Comparison of ENCODE assay signal across 20 cellular contexts in the genomic region with DNA sequence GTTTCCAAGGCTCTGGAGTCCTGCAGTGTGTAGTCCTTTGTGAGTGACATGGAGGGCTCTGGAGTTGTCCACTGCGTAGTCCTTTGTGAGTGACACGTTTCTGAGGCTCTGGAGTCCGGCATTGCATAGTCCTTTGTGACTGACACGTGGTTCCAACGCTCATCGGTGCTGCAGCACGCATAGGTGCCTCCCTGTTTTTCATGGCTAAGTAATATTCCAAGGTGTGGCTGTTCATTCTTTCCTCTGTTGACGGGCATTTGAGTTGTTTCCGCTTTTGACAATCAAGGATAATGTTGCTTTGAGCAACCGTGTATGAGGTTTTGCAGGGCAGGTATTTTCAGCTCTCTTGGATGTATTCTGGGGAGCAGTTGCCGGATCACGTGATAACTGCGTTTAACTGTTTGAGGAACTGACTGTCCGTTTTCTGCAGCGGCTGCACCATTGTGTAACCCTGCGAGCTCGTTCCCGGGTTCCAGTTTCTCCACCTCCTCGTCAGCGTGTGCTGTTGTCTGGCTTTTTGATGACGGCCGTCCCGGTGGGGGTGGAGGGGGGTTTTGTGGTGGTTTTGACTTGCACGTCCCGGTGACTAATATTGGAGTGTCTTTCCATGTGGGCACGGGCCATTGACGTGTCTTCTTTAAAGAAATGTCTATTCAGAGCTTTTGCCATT. TPM values are rescaled to one million over a fixed set of nuclear protein-coding genes. Genes with fewer than 3 reads are reported as not detected.
DNase-seq lines count a peak whose midpoint lies in the region; ATAC-seq, FAIRE-seq and TF ChIP-seq lines count a peak whose summit lies in the region.
"Had no signal": no experiment of that assay in that cellular context is flagged by ENCODE, and none has a peak within 500 bp of the region (broad histone marks: within the 10 kb centered on the region; RNA-seq: fewer than 3 reads in every experiment).

No MANE protein-coding gene starts in this region.

- no TSS peak for BruUV-seq in HepG2 (replicated peaks; lab: Mats Ljungman, UMichigan)

- H3K9me3 Mint-ChIP-seq in stimulated activated naive CD8-positive, alpha-beta T cell treated with anti-CD3 and anti-CD28 coated beads, Interleukin-15, amount 100 ng/mL, for 72 hours: no peaks in the 10 kb centered on the region
- H3K9me3 Mint-ChIP-seq: H9 had no signal

- no peak overlapping the region for H3K4me3 ChIP-seq in liver (ENCODE audit: low read depth in 1 of 3, low read length in 3 of 3)
- no peak overlapping the region for H3K4me3 ChIP-seq in HepG2 (replicated peaks in 1 of 3; ENCODE audit: insufficient read depth in 1 of 3, low read depth in 2 of 3, low read length in 3 of 3)
- H3K4me3 ChIP-seq in ascending aorta: no peak overlapping the region
- H3K4me3 ChIP-seq: BLaER1 had no signal

- H3K4me3 Mint-ChIP-seq in stimulated activated naive CD8-positive, alpha-beta T cell treated with anti-CD3 and anti-CD28 coated beads, Interleukin-15, amount 100 ng/mL, for 72 hours: no peak overlapping the region
- H3K4me3 Mint-ChIP-seq: H9 had no signal

- H3K27ac ChIP-seq in liver (ENCODE audit: low read depth in 1 of 2, low read length in 2 of 2): peak overlapping the region; percentile 77 to 87
- no peak overlapping the region for H3K27ac ChIP-seq in HepG2 (ENCODE audit: extremely low read length, insufficient read depth, low read length)
- H3K27ac ChIP-seq in ascending aorta: no peak overlapping the region
- H3K27ac ChIP-seq: BLaER1, KMS-11 had no signal

- WGBS in liver: 92% methylated on average over 27 of the region's 27 CpGs
- WGBS in HepG2 (ENCODE audit: low lambda C conversion rate): 96% methylated on average over 27 of the region's 27 CpGs

- H3K9ac ChIP-seq in liver (ENCODE audit: low read depth in 1 of 2, low read length in 2 of 2) (no peak overlapping the region), HepG2 (ENCODE audit: insufficient read depth, low read depth, low read length) (no peak overlapping the region)
- H3K9ac ChIP-seq: BLaER1, KMS-11 had no signal

- FAIRE-seq in HepG2 (lab: Jason Lieb, UNC): no peak

- in situ Hi-C loops in HepG2 (cut with HindIII; ENCODE audit: extremely low pct_ligation_motif_present, low pct_unique_long_range_greater_than_20kb): no loop called here

- TF ChIP-seq CTCF in liver (IDR thresholded peaks at IDR 0.05; ENCODE audit: low read depth, low read length, missing input control): no peak
- no peak for TF ChIP-seq CTCF in HepG2 (CRISPR knock-in tag; IDR thresholded peaks at IDR 0.05)
- TF ChIP-seq CTCF in ascending aorta (IDR thresholded peaks at IDR 0.05): no peak

- H3K36me3 ChIP-seq in liver (ENCODE audit: control insufficient read depth in 4 of 4, insufficient read depth in 3 of 4, low read depth in 1 of 4, low read length in 3 of 4) (peaks cover 5 to 29% (median 10%) of the 10 kb centered on the region in 4 donors), HepG2 (replicated peaks in 1 of 2; ENCODE audit: control insufficient read depth in 1 of 2, insufficient read depth in 2 of 2, low read length in 2 of 2) (peaks cover 11 to 52% of the 10 kb centered on the region in 2 experiments; a peak in 4 of 5 replicates), ascending aorta (peaks cover 31 to 44% of the 10 kb centered on the region in 2 donors)

- H3K9me3 ChIP-seq in liver (ENCODE audit: control insufficient read depth in 4 of 4, low read length in 3 of 4): no peaks in the 10 kb centered on the region
- no peaks in the 10 kb centered on the region for H3K9me3 ChIP-seq in HepG2 (ENCODE audit: low read length)
- H3K9me3 ChIP-seq in ascending aorta: no peaks in the 10 kb centered on the region

- TF ChIP-seq POLR2A in HepG2 (IDR thresholded peaks at IDR 0.05; ENCODE audit: insufficient read depth in 1 of 2, low read depth in 2 of 2, low read length in 2 of 2): no peak

- H3K4me2 ChIP-seq in HepG2 (ENCODE audit: low read depth, low read length): no peak overlapping the region
- H3K4me2 ChIP-seq: BLaER1, KMS-11 had no signal

- TF ChIP-seq EP300 in HepG2 (IDR thresholded peaks at IDR 0.05; ENCODE audit: low read depth in 2 of 2, low read length in 2 of 2) (no peak), HepG2 (CRISPR knock-in tag; IDR thresholded peaks at IDR 0.05; ENCODE audit: borderline replicate concordance) (no peak)

- no peaks in the 10 kb centered on the region for H3K4me1 Mint-ChIP-seq in stimulated activated naive CD8-positive, alpha-beta T cell treated with anti-CD3 and anti-CD28 coated beads, Interleukin-15, amount 100 ng/mL, for 72 hours
- H3K4me1 Mint-ChIP-seq: H9 had no signal

- peaks cover 6% of the 10 kb centered on the region; the same call in 1 of the 2 replicates for H4K20me1 ChIP-seq in HepG2 (ENCODE audit: insufficient read depth, low read length)

- no peak overlapping the region for H2AFZ ChIP-seq in HepG2 (ENCODE audit: low read length)

- POLR2A ChIA-PET in HepG2 (lab: Yijun Ruan, JAX): interaction anchor here (1.0 kb wide), 1 partner anchor 9 kb away, joined by 3 read pairs; no protein-coding TSS in a partner anchor

- CTCF ChIA-PET in HepG2 (lab: Yijun Ruan, JAX; ENCODE audit: low intra/inter-chr PET ratio, low total read pairs): no interaction called here

- ATAC-seq in HepG2: no peak
- ATAC-seq in activated CD4-positive, CD25-positive, alpha-beta regulatory T cell treated with anti-CD3 and anti-CD28 coated beads, Interleukin-2, amount 50 U/mL, for 24 hours: no peak
- no peak for ATAC-seq in stimulated activated naive CD8-positive, alpha-beta T cell treated with anti-CD3 and anti-CD28 coated beads, Interleukin-15, amount 100 ng/mL, for 72 hours

- H3K27me3 ChIP-seq in liver (ENCODE audit: control insufficient read depth in 4 of 4, insufficient read depth in 4 of 4, low read length in 3 of 4) (no peaks in the 10 kb centered on the region), HepG2 (ENCODE audit: control insufficient read depth in 1 of 2, insufficient read depth in 2 of 2, low read length in 2 of 2) (no peaks in the 10 kb centered on the region), ascending aorta (no peaks in the 10 kb centered on the region)
- H3K27me3 ChIP-seq: BLaER1 had no signal

- no peaks in the 10 kb centered on the region for H3K27me3 Mint-ChIP-seq in stimulated activated naive CD8-positive, alpha-beta T cell treated with anti-CD3 and anti-CD28 coated beads, Interleukin-15, amount 100 ng/mL, for 72 hours

- no peak overlapping the region for H3K27ac Mint-ChIP-seq in stimulated activated naive CD8-positive, alpha-beta T cell treated with anti-CD3 and anti-CD28 coated beads, Interleukin-15, amount 100 ng/mL, for 72 hours
- H3K27ac Mint-ChIP-seq: H9 had no signal

- DNase-seq in HepG2 (ENCODE audit: low spot score) (no peak), SIG-M5 (lab: John Stamatoyannopoulos, UW) (peak; percentile 79), kidney tubule cell (ENCODE audit: low spot score) (peak; percentile 44), ascending aorta (ENCODE audit: low spot score in 2 of 2) (no peak), GF-D8 (lab: John Stamatoyannopoulos, UW) (no peak)
- DNase-seq in stimulated activated naive CD8-positive, alpha-beta T cell treated with anti-CD3 and anti-CD28 coated beads, Interleukin-15, amount 100 ng/mL, for 72 hours: no peak
- DNase-seq: 8988T, COR-L47, DMS53, H9, NCI-H1436, NCI-H2029 treated with DMSO at 0.1 percent for 48 hours, NCI-H510A, NCI-H82 had no signal

- H3K4me1 ChIP-seq in liver (ENCODE audit: control insufficient read depth in 4 of 4, insufficient read depth in 4 of 4, low read length in 3 of 4) (peaks cover 13 to 38% (median 23%) of the 10 kb centered on the region in 4 donors), HepG2 (ENCODE audit: insufficient read depth, low read length) (peaks cover 20% of the 10 kb centered on the region), ascending aorta (peaks cover 0 to 3% of the 10 kb centered on the region in 2 donors)

- intact Hi-C loops in HepG2 (cut with micrococcal nuclease; ENCODE audit: unreplicated experiment): no loop called here
- intact Hi-C loops in ascending aorta (cut with DNase I): no loop called here

- no peak for TF ChIP-seq RAD21 in liver (IDR thresholded peaks at IDR 0.05)
- TF ChIP-seq RAD21 in HepG2 (CRISPR knock-in tag; IDR thresholded peaks at IDR 0.05): no peak

- peaks cover 14% of the 10 kb centered on the region for H3K79me2 ChIP-seq in HepG2 (ENCODE audit: insufficient read depth, low read length)

TF ChIP-seq in liver, 16 proteins besides CTCF, POLR2A, EP300 and RAD21:
- TF ChIP-seq YY1 (IDR thresholded peaks at IDR 0.05) (no peak), EGR1 (IDR thresholded peaks at IDR 0.05; ENCODE audit: low read depth in 2 of 2) (no peak), GABPA (IDR thresholded peaks at IDR 0.05 in 1 of 2, conservative IDR thresholded peaks at IDR 0.05 in 1 of 2) (no peak), FOXA1 (IDR thresholded peaks at IDR 0.05) (no peak)

TF ChIP-seq in HepG2, 621 proteins besides CTCF, POLR2A, EP300 and RAD21 (continues in another document):
- TF ChIP-seq, protein P1, sequence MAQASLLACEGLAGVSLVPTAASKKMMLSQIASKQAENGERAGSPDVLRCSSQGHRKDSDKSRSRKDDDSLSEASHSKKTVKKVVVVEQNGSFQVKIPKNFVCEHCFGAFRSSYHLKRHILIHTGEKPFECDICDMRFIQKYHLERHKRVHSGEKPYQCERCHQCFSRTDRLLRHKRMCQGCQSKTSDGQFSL (CRISPR knock-in tag; IDR thresholded peaks at IDR 0.05): no peak

RNA-seq across cellular contexts. Expression of gene FAM20C, which starts 21.1 kb away (rescaled TPM):
- total RNA-seq in liver (10 to 100 TPM; 13.4 to 31.7 TPM), HepG2 (2016; rRNA removed; fragmentation: Illumina TruSeq; extraction: Trizol) (14.5 and 19.9 TPM in 2 replicates), ascending aorta (90.8 TPM)
- polyA plus RNA-seq in liver (10 to 100 TPM; 31.3 to 40.4 TPM), HepG2 (2011; rRNA removed) (11.9 and 15.3 TPM in 2 replicates)
- total RNA-seq in HepG2 (2016; cell fraction: cytosol; rRNA removed; fragmentation: Illumina TruSeq; extraction: Trizol; ENCODE audit: low read depth): 4.8 and 5.5 TPM in 2 replicates
- 12.0 and 18.5 TPM in 2 replicates for total RNA-seq in HepG2 (2016; cell fraction: insoluble cytoplasmic fraction; rRNA removed; fragmentation: Illumina TruSeq; extraction: Trizol)
- total RNA-seq in HepG2 (2016; cell fraction: membrane; rRNA removed; fragmentation: Illumina TruSeq; extraction: Trizol): 11.5 and 11.6 TPM in 2 replicates
- total RNA-seq in HepG2 (2016; cell fraction: nucleus; rRNA removed; fragmentation: Illumina TruSeq; extraction: Trizol): 20.5 and 24.2 TPM in 2 replicates
- 13.7 and 17.5 TPM in 2 replicates for polyA plus RNA-seq in HepG2 (2011; cell fraction: cytosol; rRNA removed)
- polyA plus RNA-seq in HepG2 (2011; cell fraction: nucleus; rRNA removed): 24.6 and 26.4 TPM in 2 replicates
- polyA plus RNA-seq in HepG2 (2012): 15.4 and 23.9 TPM in 2 replicates
- 2.8 and 3.2 TPM in 2 replicates for polyA plus RNA-seq in HepG2 (2016; cell fraction: cytosol; fragmentation: Illumina TruSeq; extraction: Trizol; ENCODE audit: low read depth)
- polyA plus RNA-seq in HepG2 (2016; cell fraction: insoluble cytoplasmic fraction; fragmentation: Illumina TruSeq; extraction: Trizol; ENCODE audit: low read depth): 18.9 and 20.0 TPM in 2 replicates
- 10.0 and 10.7 TPM in 2 replicates for polyA plus RNA-seq in HepG2 (2016; cell fraction: membrane; fragmentation: Illumina TruSeq; extraction: Trizol; ENCODE audit: low read depth)
- 38.8 and 44.3 TPM in 2 replicates for polyA plus RNA-seq in HepG2 (2016; cell fraction: nucleus; fragmentation: Illumina TruSeq; extraction: Trizol; ENCODE audit: insufficient read depth, low read depth)
- polyA minus RNA-seq in HepG2 (2011; rRNA and poly(A)+ RNA removed; ENCODE audit: low replicate concordance): 8.9 and 24.8 TPM in 2 replicates
- polyA minus RNA-seq in HepG2 (2011; cell fraction: cytosol; rRNA and poly(A)+ RNA removed): 13.4 and 22.0 TPM in 2 replicates
- polyA minus RNA-seq in HepG2 (2011; cell fraction: nucleus; rRNA and poly(A)+ RNA removed): 14.4 and 19.6 TPM in 2 replicates
- total RNA-seq: OCI-LY7, SK-MEL-5 had no signal

Comparison
In these comparisons a context has a peak if more than half of its experiments do, and no peak if none do; other contexts are left out.
1. H3K27ac ChIP-seq: peak in liver (2 of 2); none in HepG2 (single experiment) and ascending aorta (0 of 2).
2. DNase-seq: peak in SIG-M5 (single experiment) and kidney tubule cell (single experiment); none in HepG2 (single experiment), ascending aorta (0 of 2), GF-D8 (single experiment) and stimulated activated naive CD8-positive, alpha-beta T cell treated with anti-CD3 and anti-CD28 coated beads, Interleukin-15, amount 100 ng/mL, for 72 hours (0 of 2).